In genomic region chrX:148281920-148282319, GRCh38 we compare ENCODE assay signal across 19 cellular contexts.
DNase-seq lines count a peak whose midpoint lies in the region; ATAC-seq lines count a peak whose summit lies in the region.
"Had no signal": no experiment of that assay in that cellular context is flagged by ENCODE, and none has a peak within 500 bp of the region (broad histone marks: within the 10 kb centered on the region; RNA-seq: fewer than 3 reads in every experiment).

No MANE protein-coding gene starts in this region.

- H3K4me1 Mint-ChIP-seq in activated naive CD4-positive, alpha-beta T cell treated with anti-CD3 and anti-CD28 coated beads, Interleukin-2, amount 10 ng/mL, durations not matched to agents 7 days and 5 days: peaks cover 38% of the 10 kb centered on the region
- peaks cover 32 to 46% (median 39%) of the 10 kb centered on the region in 3 donors for H3K4me1 Mint-ChIP-seq in T-cell
- peaks cover 33% of the 10 kb centered on the region for H3K4me1 Mint-ChIP-seq in activated naive CD8-positive, alpha-beta T cell treated with anti-CD3 and anti-CD28 coated beads for 36 hours
- peaks cover 34% of the 10 kb centered on the region for H3K4me1 Mint-ChIP-seq in stimulated activated naive CD8-positive, alpha-beta T cell treated with anti-CD3 and anti-CD28 coated beads, Interleukin-15, Interleukin-2, amounts not matched to agents 100 ng/mL and 50 ng/mL, for 24 hours (ENCODE audit: low read depth)

- peaks cover 8% of the 10 kb centered on the region for H3K9me3 Mint-ChIP-seq in activated naive CD4-positive, alpha-beta T cell treated with anti-CD3 and anti-CD28 coated beads, Interleukin-2, amount 10 ng/mL, durations not matched to agents 7 days and 5 days
- peaks cover 0 to 1% (median 0%) of the 10 kb centered on the region in 3 donors for H3K9me3 Mint-ChIP-seq in T-cell
- peaks cover 14% of the 10 kb centered on the region for H3K9me3 Mint-ChIP-seq in activated naive CD8-positive, alpha-beta T cell treated with anti-CD3 and anti-CD28 coated beads for 36 hours
- H3K9me3 Mint-ChIP-seq in stimulated activated naive CD8-positive, alpha-beta T cell treated with anti-CD3 and anti-CD28 coated beads, Interleukin-15, Interleukin-2, amounts not matched to agents 100 ng/mL and 50 ng/mL, for 24 hours: peaks cover 11% of the 10 kb centered on the region

- H3K27me3 Mint-ChIP-seq in activated naive CD4-positive, alpha-beta T cell treated with anti-CD3 and anti-CD28 coated beads, Interleukin-2, amount 10 ng/mL, durations not matched to agents 7 days and 5 days: no peaks in the 10 kb centered on the region
- no peaks in the 10 kb centered on the region for H3K27me3 Mint-ChIP-seq in T-cell
- H3K27me3 Mint-ChIP-seq in activated naive CD8-positive, alpha-beta T cell treated with anti-CD3 and anti-CD28 coated beads for 36 hours: no peaks in the 10 kb centered on the region
- no peaks in the 10 kb centered on the region for H3K27me3 Mint-ChIP-seq in stimulated activated naive CD8-positive, alpha-beta T cell treated with anti-CD3 and anti-CD28 coated beads, Interleukin-15, Interleukin-2, amounts not matched to agents 100 ng/mL and 50 ng/mL, for 24 hours

- peaks cover 5% of the 10 kb centered on the region for H3K36me3 Mint-ChIP-seq in activated naive CD4-positive, alpha-beta T cell treated with anti-CD3 and anti-CD28 coated beads, Interleukin-2, amount 10 ng/mL, durations not matched to agents 7 days and 5 days
- no peaks in the 10 kb centered on the region for H3K36me3 Mint-ChIP-seq in T-cell
- peaks cover 9% of the 10 kb centered on the region for H3K36me3 Mint-ChIP-seq in activated naive CD8-positive, alpha-beta T cell treated with anti-CD3 and anti-CD28 coated beads for 36 hours
- peaks cover 5% of the 10 kb centered on the region for H3K36me3 Mint-ChIP-seq in stimulated activated naive CD8-positive, alpha-beta T cell treated with anti-CD3 and anti-CD28 coated beads, Interleukin-15, Interleukin-2, amounts not matched to agents 100 ng/mL and 50 ng/mL, for 24 hours (ENCODE audit: low read depth)

- POLR2A ChIA-PET in T-cell (lab: Charles Lee): no interaction called here

- CTCF ChIA-PET in activated naive CD4-positive, alpha-beta T cell treated with anti-CD3 and anti-CD28 coated beads, Interleukin-2, amount 10 ng/mL, durations not matched to agents 7 days and 5 days (lab: Charles Lee): no interaction called here
- CTCF ChIA-PET in T-cell (lab: Charles Lee): no interaction called here

- H3K4me3 Mint-ChIP-seq in activated naive CD4-positive, alpha-beta T cell treated with anti-CD3 and anti-CD28 coated beads, Interleukin-2, amount 10 ng/mL, durations not matched to agents 7 days and 5 days: no peak overlapping the region
- H3K4me3 Mint-ChIP-seq in T-cell: peak overlapping the region in 1 of 3 donors; percentile 0
- peak overlapping the region; percentile 29 for H3K4me3 Mint-ChIP-seq in activated naive CD8-positive, alpha-beta T cell treated with anti-CD3 and anti-CD28 coated beads for 36 hours
- H3K4me3 Mint-ChIP-seq in stimulated activated naive CD8-positive, alpha-beta T cell treated with anti-CD3 and anti-CD28 coated beads, Interleukin-15, Interleukin-2, amounts not matched to agents 100 ng/mL and 50 ng/mL, for 24 hours: peak overlapping the region; percentile 62

- ATAC-seq in T-cell (replicated peaks in 1 of 4) (no peak), GM18873 (IDR thresholded peaks at IDR 0.05; ENCODE audit: low FRiP score, unreplicated experiment) (no peak)
- ATAC-seq: Panc1, Right ventricle myocardium inferior had no signal

- H3K27ac Mint-ChIP-seq in activated naive CD4-positive, alpha-beta T cell treated with anti-CD3 and anti-CD28 coated beads, Interleukin-2, amount 10 ng/mL, durations not matched to agents 7 days and 5 days: peak overlapping the region; percentile 45
- H3K27ac Mint-ChIP-seq in T-cell: peak overlapping the region; percentile 35 to 56
- H3K27ac Mint-ChIP-seq in activated naive CD8-positive, alpha-beta T cell treated with anti-CD3 and anti-CD28 coated beads for 36 hours: peak overlapping the region; percentile 87
- H3K27ac Mint-ChIP-seq in stimulated activated naive CD8-positive, alpha-beta T cell treated with anti-CD3 and anti-CD28 coated beads, Interleukin-15, Interleukin-2, amounts not matched to agents 100 ng/mL and 50 ng/mL, for 24 hours: peak overlapping the region; percentile 93

- DNase-seq in activated naive CD4-positive, alpha-beta T cell treated with anti-CD3 and anti-CD28 coated beads, Interleukin-2, amount 10 ng/mL, durations not matched to agents 7 days and 5 days: no peak
- DNase-seq in activated naive CD4-positive, alpha-beta T cell treated with Interleukin-2 at 50 U/mL for 16 hours: no peak
- DNase-seq in T-cell (no peak), NAMALWA (ENCODE audit: low spot score) (no peak)
- no peak for DNase-seq in activated naive CD8-positive, alpha-beta T cell treated with anti-CD3 and anti-CD28 coated beads for 36 hours
- DNase-seq: BE2C, COR-L47, DMS153, HCEC 1CT, Kasumi-1, NCI-H1417, NCI-H1930, NCI-H2171, NCI-H446 treated with DMSO at 0.1 percent for 48 hours, NCI-H748 treated with DMSO at 0.1 percent for 48 hours had no signal
